ENCODE assay signal across 35 cellular contexts in the genomic region with DNA sequence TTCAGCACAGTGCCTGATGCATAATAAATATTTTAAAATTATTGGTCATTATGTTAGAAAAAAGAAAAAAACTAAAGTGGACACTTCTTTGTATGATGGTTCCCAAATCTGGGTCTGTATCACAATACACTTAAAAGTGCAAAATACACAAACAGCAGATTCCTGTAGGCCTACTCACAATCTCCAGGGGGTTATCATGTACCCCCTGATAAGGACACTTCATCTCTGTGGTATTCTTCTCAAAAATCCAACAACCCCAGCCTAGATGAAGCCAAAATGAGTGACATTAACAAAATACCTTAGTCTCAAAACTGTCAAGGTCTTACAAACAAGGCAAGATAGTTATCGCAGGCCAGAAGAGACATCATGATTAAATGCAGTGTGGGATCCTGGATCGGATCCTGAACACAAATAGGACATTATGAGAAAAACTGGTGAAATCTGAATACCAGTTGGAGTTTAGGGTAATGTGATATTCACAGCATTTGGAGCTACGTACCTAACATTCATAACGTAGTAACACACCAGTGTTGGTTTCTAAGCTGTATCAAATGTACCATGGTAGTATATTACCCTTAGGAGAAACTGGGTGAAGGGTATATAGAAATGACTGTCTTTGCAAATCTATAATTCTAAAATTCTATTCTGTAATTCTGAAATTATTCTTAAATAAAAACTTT.
"Had no signal": no experiment of that assay in that cellular context is flagged by ENCODE, and none has a peak within 500 bp of the region (broad histone marks: within the 10 kb centered on the region; RNA-seq: fewer than 3 reads in every experiment).

No MANE protein-coding gene starts in this region.

- H3K27me3 ChIP-seq: breast epithelium, esophagus squamous epithelium, gastrocnemius medialis, ovary, right lobe of liver, vagina had no signal

- H3K9me3 Mint-ChIP-seq: activated CD4-positive, alpha-beta memory T cell treated with anti-CD3 and anti-CD28 coated beads, Interleukin-2, amount 10 ng/mL, durations not matched to agents 7 days and 5 days; activated CD4-positive, alpha-beta T cell treated with anti-CD3 and anti-CD28 coated beads, Interleukin-2, amount 10 ng/mL, durations not matched to agents 7 days and 5 days; activated T-cell treated with anti-CD3 and anti-CD28 coated beads, Interleukin-2, amount 50 U/mL, for 4 hours; activated T-helper 17 cell treated with anti-CD3 and anti-CD28 coated beads, Interleukin-2, amount 50 U/mL, for 72 hours; naive B cell; nephron progenitor cell; stimulated activated effector memory CD8-positive, alpha-beta T cell treated with anti-CD3 and anti-CD28 coated beads, Interleukin-12 subunit alpha, Interleukin-12 subunit beta, amount 100 ng/mL, for 72 hours; stimulated activated naive CD8-positive, alpha-beta T cell treated with anti-CD3 and anti-CD28 coated beads, Interleukin-15, amount 100 ng/mL, for 72 hours; T-helper 1 cell treated with Interleukin-12 subunit alpha and Interleukin-12 subunit beta and Interleukin-4 antibody, amounts not matched to agents 30 μg/mL and 1 μg/mL, for 36 hours; type B pancreatic cell had no signal

- H3K4me1 ChIP-seq: breast epithelium, gastrocnemius medialis, vagina had no signal

- H3K27me3 Mint-ChIP-seq: activated CD4-positive, alpha-beta memory T cell treated with anti-CD3 and anti-CD28 coated beads, Interleukin-2, amount 10 ng/mL, durations not matched to agents 7 days and 5 days; activated CD4-positive, alpha-beta T cell treated with anti-CD3 and anti-CD28 coated beads, Interleukin-2, amount 10 ng/mL, durations not matched to agents 7 days and 5 days; activated T-helper 17 cell treated with anti-CD3 and anti-CD28 coated beads, Interleukin-2, amount 50 U/mL, for 72 hours; naive B cell; progenitor cell of endocrine pancreas; stimulated activated naive CD8-positive, alpha-beta T cell treated with anti-CD3 and anti-CD28 coated beads, Interleukin-15, amount 100 ng/mL, for 72 hours; type B pancreatic cell had no signal

- H3K4me3 ChIP-seq: breast epithelium, esophagus squamous epithelium, gastrocnemius medialis, left ventricle myocardium inferior, lung, mucosa of descending colon, ovary, right lobe of liver, skin epidermis, vagina had no signal

- H3K4me3 Mint-ChIP-seq: activated CD4-positive, alpha-beta memory T cell treated with anti-CD3 and anti-CD28 coated beads, Interleukin-2, amount 10 ng/mL, durations not matched to agents 7 days and 5 days; activated CD4-positive, alpha-beta T cell treated with anti-CD3 and anti-CD28 coated beads, Interleukin-2, amount 10 ng/mL, durations not matched to agents 7 days and 5 days; activated T-cell treated with anti-CD3 and anti-CD28 coated beads, Interleukin-2, amount 50 U/mL, for 4 hours; activated T-helper 17 cell treated with anti-CD3 and anti-CD28 coated beads, Interleukin-2, amount 50 U/mL, for 72 hours; naive B cell; nephron progenitor cell; stimulated activated effector memory CD8-positive, alpha-beta T cell treated with anti-CD3 and anti-CD28 coated beads, Interleukin-12 subunit alpha, Interleukin-12 subunit beta, amount 100 ng/mL, for 72 hours; stimulated activated naive CD8-positive, alpha-beta T cell treated with anti-CD3 and anti-CD28 coated beads, Interleukin-15, amount 100 ng/mL, for 72 hours; T-helper 1 cell treated with Interleukin-12 subunit alpha and Interleukin-12 subunit beta and Interleukin-4 antibody, amounts not matched to agents 30 μg/mL and 1 μg/mL, for 36 hours; type B pancreatic cell had no signal

- H3K27ac Mint-ChIP-seq: activated CD4-positive, alpha-beta memory T cell treated with anti-CD3 and anti-CD28 coated beads, Interleukin-2, amount 10 ng/mL, durations not matched to agents 7 days and 5 days; activated CD4-positive, alpha-beta T cell treated with anti-CD3 and anti-CD28 coated beads, Interleukin-2, amount 10 ng/mL, durations not matched to agents 7 days and 5 days; activated T-helper 17 cell treated with anti-CD3 and anti-CD28 coated beads, Interleukin-2, amount 50 U/mL, for 72 hours; naive B cell; nephron progenitor cell; progenitor cell of endocrine pancreas; stimulated activated effector memory CD8-positive, alpha-beta T cell treated with anti-CD3 and anti-CD28 coated beads, Interleukin-12 subunit alpha, Interleukin-12 subunit beta, amount 100 ng/mL, for 72 hours; stimulated activated naive CD8-positive, alpha-beta T cell treated with anti-CD3 and anti-CD28 coated beads, Interleukin-15, amount 100 ng/mL, for 72 hours; T-helper 1 cell treated with Interleukin-12 subunit alpha and Interleukin-12 subunit beta and Interleukin-4 antibody, amounts not matched to agents 30 μg/mL and 1 μg/mL, for 36 hours; type B pancreatic cell had no signal

- DNase-seq: activated CD4-positive, alpha-beta memory T cell treated with anti-CD3 and anti-CD28 coated beads, Interleukin-2, amount 10 ng/mL, durations not matched to agents 7 days and 5 days; activated CD4-positive, alpha-beta T cell treated with anti-CD3 and anti-CD28 coated beads, Interleukin-2, amount 10 ng/mL, durations not matched to agents 7 days and 5 days; activated CD4-positive, CD25-positive, alpha-beta regulatory T cell treated with anti-CD3 and anti-CD28 coated beads, Interleukin-2, amount 50 U/mL, for 72 hours; activated gamma-delta T cell treated with Interleukin-2 at 50 U/mL for 16 hours; activated naive CD4-positive, alpha-beta T cell treated with anti-CD3 and anti-CD28 coated beads, Interleukin-2, amount 50 U/mL, for 16 hours; activated T-cell treated with anti-CD3 and anti-CD28 coated beads, Interleukin-2, amount 50 U/mL, for 4 hours; amniotic stem cell; central memory CD4-positive, alpha-beta T cell; dermis blood vessel endothelial cell; effector CD4-positive, alpha-beta T cell; esophagus squamous epithelium; gastrocnemius medialis; glutamatergic neuron; islet precursor cell; left ventricle myocardium inferior; mucosa of descending colon; naive B cell; nephron progenitor cell; ovary; right lobe of liver; stimulated activated CD4-positive, alpha-beta T cell treated with anti-CD3 and anti-CD28 coated beads, Interleukin-12 subunit alpha, Interleukin-12 subunit beta, amount 100 ng/mL, for 4 hours; stimulated activated CD4-positive, alpha-beta T cell treated with anti-CD3 and anti-CD28 coated beads, Interleukin-4, amount 100 ng/mL, for 24 hours; stimulated activated naive CD8-positive, alpha-beta T cell treated with anti-CD3 and anti-CD28 coated beads, Interleukin-15, amount 100 ng/mL, for 72 hours; substantia nigra; T-helper 9 cell had no signal

- H3K27ac ChIP-seq: breast epithelium, epithelial cell of prostate, esophagus squamous epithelium, gastrocnemius medialis, left ventricle myocardium inferior, ovary, right lobe of liver, skin epidermis, vagina had no signal

- H3K9me3 ChIP-seq: breast epithelium, esophagus squamous epithelium, gastrocnemius medialis, left ventricle myocardium inferior, mucosa of descending colon, ovary, right lobe of liver, vagina had no signal

- H3K4me1 Mint-ChIP-seq: activated CD4-positive, alpha-beta T cell treated with anti-CD3 and anti-CD28 coated beads, Interleukin-2, amount 10 ng/mL, durations not matched to agents 7 days and 5 days; naive B cell; stimulated activated effector memory CD8-positive, alpha-beta T cell treated with anti-CD3 and anti-CD28 coated beads, Interleukin-12 subunit alpha, Interleukin-12 subunit beta, amount 100 ng/mL, for 72 hours; stimulated activated naive CD8-positive, alpha-beta T cell treated with anti-CD3 and anti-CD28 coated beads, Interleukin-15, amount 100 ng/mL, for 72 hours had no signal

- ATAC-seq: activated T-cell treated with anti-CD3 and anti-CD28 coated beads, Interleukin-2, amount 50 U/mL, for 4 hours; activated T-helper 17 cell treated with anti-CD3 and anti-CD28 coated beads, Interleukin-2, amount 50 U/mL, for 72 hours; gastrocnemius medialis; mucosa of descending colon; right lobe of liver; stimulated activated effector memory CD8-positive, alpha-beta T cell treated with anti-CD3 and anti-CD28 coated beads, Interleukin-12 subunit alpha, Interleukin-12 subunit beta, amount 100 ng/mL, for 72 hours; stimulated activated naive CD8-positive, alpha-beta T cell treated with anti-CD3 and anti-CD28 coated beads, Interleukin-15, amount 100 ng/mL, for 72 hours had no signal

- H3K36me3 ChIP-seq: breast epithelium, gastrocnemius medialis, ovary, vagina had no signal
